In genomic region chr9:89953824-89954223, GRCh38 we compare ENCODE assay signal across 9 cellular contexts.
"Had no signal": no experiment of that assay in that cellular context is flagged by ENCODE, and none has a peak within 500 bp of the region (broad histone marks: within the 10 kb centered on the region; RNA-seq: fewer than 3 reads in every experiment).

No MANE protein-coding gene starts in this region.

- H3K36me3 ChIP-seq: adrenal gland, gastrocnemius medialis, pancreas, uterus had no signal

- H3K4me1 ChIP-seq: pancreas, uterus had no signal

- DNase-seq: activated naive CD4-positive, alpha-beta T cell treated with anti-CD3 and anti-CD28 coated beads, Interleukin-2, amount 50 U/mL, for 16 hours; central memory CD4-positive, alpha-beta T cell; effector memory CD4-positive, alpha-beta T cell; gastrocnemius medialis; pancreas; T-helper 17 cell; uterus had no signal

- FAIRE-seq: pancreas had no signal

- H3K27me3 ChIP-seq: adrenal gland, gastrocnemius medialis, pancreas, uterus had no signal

- H3K4me3 ChIP-seq: adrenal gland, gastrocnemius medialis, pancreas, skin epidermis, uterus had no signal

- H3K9me3 ChIP-seq: adrenal gland, gastrocnemius medialis, pancreas, uterus had no signal

- ATAC-seq: gastrocnemius medialis, T-helper 17 cell had no signal

- H3K27ac ChIP-seq: adrenal gland, gastrocnemius medialis, pancreas, skin epidermis, uterus had no signal
